Comparison of ENCODE assay signal across 8 cellular contexts in the genomic region with DNA sequence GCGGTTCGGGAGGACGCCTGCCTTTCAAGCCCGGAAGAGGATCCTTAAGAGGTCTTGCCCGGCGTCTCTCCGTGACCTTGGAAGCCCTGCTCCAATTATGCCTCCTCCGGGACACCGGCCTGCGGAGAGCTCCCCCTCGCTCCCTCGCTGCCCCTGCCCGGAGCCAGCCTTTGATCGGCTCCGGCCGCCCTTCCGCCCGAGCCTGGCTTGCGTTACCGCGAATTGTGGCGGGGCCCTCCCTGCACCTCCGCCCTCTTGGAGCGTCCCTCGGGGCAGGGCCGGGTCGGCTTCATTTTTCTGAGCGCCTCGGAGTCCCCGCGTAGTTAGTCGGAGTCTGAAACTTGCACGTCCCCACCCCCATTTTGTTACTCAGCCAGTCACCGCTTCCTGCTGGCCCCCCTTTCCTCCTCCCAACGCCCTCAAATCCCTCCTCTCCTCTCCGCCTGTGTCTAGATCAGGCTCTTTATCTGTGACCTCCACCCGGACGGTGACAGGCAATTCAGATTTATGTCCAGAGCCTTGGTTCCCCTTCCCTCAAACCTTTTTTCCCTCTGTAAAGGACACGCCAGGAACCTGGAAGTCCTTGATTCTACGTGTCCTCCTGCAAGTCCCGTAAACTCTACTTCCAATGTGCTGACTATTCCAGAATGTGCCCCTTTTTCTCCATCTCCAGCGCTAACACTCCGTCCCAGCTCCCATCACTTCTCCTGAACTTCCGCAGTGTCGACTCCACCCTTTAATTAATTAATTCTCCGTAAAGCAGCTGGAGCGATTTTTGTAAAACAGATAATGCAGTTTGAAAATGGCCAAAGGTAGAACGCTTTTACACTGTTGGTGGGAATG. TPM values are rescaled to one million over a fixed set of nuclear protein-coding genes. Genes with fewer than 3 reads are reported as not detected.
DNase-seq lines count a peak whose midpoint lies in the region; ATAC-seq and TF ChIP-seq lines count a peak whose summit lies in the region.

No MANE protein-coding gene starts in this region.

- ATAC-seq in GM19043 (IDR thresholded peaks at IDR 0.05; ENCODE audit: low read depth, unreplicated experiment) (peak; percentile 21), HG03439 (IDR thresholded peaks at IDR 0.05; ENCODE audit: unreplicated experiment) (peak; percentile 29)
- ATAC-seq in activated T-cell treated with anti-CD3 and anti-CD28 coated beads, Interleukin-2, amount 50 U/mL, for 72 hours (replicated peaks in 1 of 2) = peak; percentile 80 to 82
- ATAC-seq in stimulated activated naive CD8-positive, alpha-beta T cell treated with anti-CD3 and anti-CD28 coated beads, Interleukin-15, amount 100 ng/mL, for 72 hours = peak; percentile 88

- H3K9me2 ChIP-seq in OCI-LY7 (ENCODE audit: insufficient read depth, low read length) (no peaks in the 10 kb centered on the region), neural cell (ENCODE audit: insufficient read depth, low read length) (no peaks in the 10 kb centered on the region)

- DNase-seq in BJ (ENCODE audit: low read depth) (peak; percentile 31), OCI-LY7 (ENCODE audit: low spot score) (peak; percentile 86), fibroblast of lung (ENCODE audit: low read depth in 2 of 2) (peak; percentile 78 to 81)
- DNase-seq in activated T-cell treated with anti-CD3 and anti-CD28 coated beads, Interleukin-2, amount 50 U/mL, for 72 hours = peak; percentile 89 to 93
- peak; percentile 93 to 94 for DNase-seq in stimulated activated naive CD8-positive, alpha-beta T cell treated with anti-CD3 and anti-CD28 coated beads, Interleukin-15, amount 100 ng/mL, for 72 hours

- TF ChIP-seq RAD21 in neural cell (conservative IDR thresholded peaks at IDR 0.05) = no peak

- no peak for TF ChIP-seq EP300 in neural cell (conservative IDR thresholded peaks at IDR 0.05; ENCODE audit: poor library complexity, severe bottlenecking)

- H3K36me3 ChIP-seq in BJ (ENCODE audit: control insufficient read depth, insufficient read depth, low read length) (peaks cover 1% of the 10 kb centered on the region; the same call in 1 of the 2 replicates), OCI-LY7 (ENCODE audit: insufficient read depth, low read length) (peaks cover 27% of the 10 kb centered on the region), fibroblast of lung (ENCODE audit: control insufficient read depth, insufficient read depth, low read length) (peaks cover 3% of the 10 kb centered on the region), neural cell (ENCODE audit: insufficient read depth, low read length) (no peaks in the 10 kb centered on the region)

- peaks cover 29% of the 10 kb centered on the region; the same call in 1 of the 2 replicates for H3K79me2 ChIP-seq in OCI-LY7 (ENCODE audit: insufficient read depth, low read depth, low read length)
- H3K79me2 ChIP-seq in fibroblast of lung (ENCODE audit: control insufficient read depth, insufficient read depth, low read length) = no peaks in the 10 kb centered on the region
- no peaks in the 10 kb centered on the region for H3K79me2 ChIP-seq in neural cell (replicated peaks; ENCODE audit: insufficient read depth, low read length)

- BruUV-seq in OCI-LY7 (replicated peaks; lab: Mats Ljungman, UMichigan) = no TSS peak

- H3K36me3 Mint-ChIP-seq in activated T-cell treated with anti-CD3 and anti-CD28 coated beads, Interleukin-2, amount 50 U/mL, for 72 hours (ENCODE audit: insufficient read depth in 2 of 2) = peaks cover 0 to 7% of the 10 kb centered on the region in 2 donors

- intact Hi-C loops in OCI-LY7 (cut with micrococcal nuclease; ENCODE audit: unreplicated experiment) = loop anchor here (2.0 kb wide), 2 partner anchors 15 to 19 kb away; no protein-coding TSS in a partner anchor

- TF ChIP-seq CTCF in BJ (IDR thresholded peaks at IDR 0.05; ENCODE audit: insufficient read depth, low read depth, low read length) (no peak), OCI-LY7 (conservative IDR thresholded peaks at IDR 0.05; ENCODE audit: low read length) (no peak), fibroblast of lung (conservative IDR thresholded peaks at IDR 0.05 in 1 of 2, IDR thresholded peaks at IDR 0.05 in 1 of 2; ENCODE audit: low read depth in 1 of 2, low read length in 2 of 2) (no peak), neural cell (IDR thresholded peaks at IDR 0.05; ENCODE audit: poor library complexity, severe bottlenecking) (no peak)

- peaks cover 24% of the 10 kb centered on the region for H3K4me1 Mint-ChIP-seq in activated T-cell treated with anti-CD3 and anti-CD28 coated beads, Interleukin-2, amount 50 U/mL, for 72 hours (ENCODE audit: low read depth)
- peaks cover 25% of the 10 kb centered on the region for H3K4me1 Mint-ChIP-seq in stimulated activated naive CD8-positive, alpha-beta T cell treated with anti-CD3 and anti-CD28 coated beads, Interleukin-15, amount 100 ng/mL, for 72 hours

- H3K9me3 ChIP-seq in OCI-LY7 (ENCODE audit: low read length) (peaks cover 6% of the 10 kb centered on the region; the same call in 1 of the 2 replicates), fibroblast of lung (ENCODE audit: control insufficient read depth, insufficient read depth, low read depth, low read length) (no peaks in the 10 kb centered on the region), neural cell (ENCODE audit: low read length) (no peaks in the 10 kb centered on the region)

- H3K27me3 ChIP-seq in BJ (ENCODE audit: control insufficient read depth, insufficient read depth, low read length) = no peaks in the 10 kb centered on the region
- no peaks in the 10 kb centered on the region for H3K27me3 ChIP-seq in fibroblast of lung (ENCODE audit: control insufficient read depth, insufficient read depth, low read length)
- H3K27me3 ChIP-seq in neural cell (ENCODE audit: insufficient read depth, low read depth, low read length) = no peaks in the 10 kb centered on the region

- H3K27me3 Mint-ChIP-seq in activated T-cell treated with anti-CD3 and anti-CD28 coated beads, Interleukin-2, amount 50 U/mL, for 72 hours (ENCODE audit: low read depth) = no peaks in the 10 kb centered on the region
- H3K27me3 Mint-ChIP-seq in stimulated activated naive CD8-positive, alpha-beta T cell treated with anti-CD3 and anti-CD28 coated beads, Interleukin-15, amount 100 ng/mL, for 72 hours = no peaks in the 10 kb centered on the region

- no peaks in the 10 kb centered on the region for H3F3A ChIP-seq in neural cell (ENCODE audit: insufficient read depth, low read length, poor library complexity, severe bottlenecking)

- POLR2A ChIA-PET in BJ (lab: Charles Lee) = no interaction called here
- POLR2A ChIA-PET in OCI-LY7 (lab: Charles Lee) = interaction anchor here (0.7 to 1.1 kb wide), 2 partner anchors 25 to 98 kb away, joined by 3 to 6 read pairs; a partner anchor contains a TSS

- peak overlapping the region; percentile 100 for H3K27ac ChIP-seq in OCI-LY7 (ENCODE audit: low read depth, low read length, poor library complexity, severe bottlenecking)
- peak overlapping the region; percentile 88 for H3K27ac ChIP-seq in fibroblast of lung (ENCODE audit: insufficient read depth, low read length)
- peak overlapping the region; percentile 74 for H3K27ac ChIP-seq in neural cell (ENCODE audit: low read length)

- H3K4me3 ChIP-seq in BJ (ENCODE audit: low read depth, low read length) = peak overlapping the region; percentile 92
- H3K4me3 ChIP-seq in OCI-LY7 (ENCODE audit: low read depth, low read length, poor library complexity, severe bottlenecking) = peak overlapping the region; percentile 77
- H3K4me3 ChIP-seq in fibroblast of lung (replicated peaks in 1 of 4; ENCODE audit: control extremely low read depth in 1 of 4, insufficient read depth in 1 of 4, low read depth in 3 of 4, low read length in 4 of 4) = peak overlapping the region; percentile 69 to 90 (median 78)
- peak overlapping the region; percentile 94 for H3K4me3 ChIP-seq in neural cell (ENCODE audit: low read length)

- H3K4me2 ChIP-seq in OCI-LY7 (ENCODE audit: low read length) (peak overlapping the region; percentile 100), fibroblast of lung (ENCODE audit: extremely low read depth, insufficient read depth, low read length) (peak overlapping the region; percentile 87), neural cell (ENCODE audit: low read length) (peak overlapping the region; percentile 41)

- H3K9me3 Mint-ChIP-seq in activated T-cell treated with anti-CD3 and anti-CD28 coated beads, Interleukin-2, amount 50 U/mL, for 72 hours = no peaks in the 10 kb centered on the region
- no peaks in the 10 kb centered on the region for H3K9me3 Mint-ChIP-seq in stimulated activated naive CD8-positive, alpha-beta T cell treated with anti-CD3 and anti-CD28 coated beads, Interleukin-15, amount 100 ng/mL, for 72 hours

- H3K4me1 ChIP-seq in OCI-LY7 (ENCODE audit: insufficient read depth, low read length, poor library complexity, severe bottlenecking) (peaks cover 77% of the 10 kb centered on the region), fibroblast of lung (ENCODE audit: control insufficient read depth, extremely low read depth, insufficient read depth, low read length) (no peaks in the 10 kb centered on the region)

- peak overlapping the region; percentile 92 for H3K9ac ChIP-seq in fibroblast of lung (ENCODE audit: insufficient read depth, low read length)
- peak overlapping the region; percentile 87 for H3K9ac ChIP-seq in neural cell (ENCODE audit: low read length)

- peak overlapping the region; percentile 99 for H3K27ac Mint-ChIP-seq in activated T-cell treated with anti-CD3 and anti-CD28 coated beads, Interleukin-2, amount 50 U/mL, for 72 hours
- H3K27ac Mint-ChIP-seq in stimulated activated naive CD8-positive, alpha-beta T cell treated with anti-CD3 and anti-CD28 coated beads, Interleukin-15, amount 100 ng/mL, for 72 hours = peak overlapping the region; percentile 95 to 98

- H2AFZ ChIP-seq in OCI-LY7 (ENCODE audit: low read length) (peak overlapping the region; percentile 14; the same call in 1 of the 2 replicates), fibroblast of lung (ENCODE audit: low read length) (peak overlapping the region; percentile 76), neural cell (ENCODE audit: low read depth, low read length) (peak overlapping the region; percentile 89)

- H3K4me3 Mint-ChIP-seq in activated T-cell treated with anti-CD3 and anti-CD28 coated beads, Interleukin-2, amount 50 U/mL, for 72 hours = peak overlapping the region; percentile 94 to 98
- H3K4me3 Mint-ChIP-seq in stimulated activated naive CD8-positive, alpha-beta T cell treated with anti-CD3 and anti-CD28 coated beads, Interleukin-15, amount 100 ng/mL, for 72 hours = peak overlapping the region; percentile 88 to 95

- H4K20me1 ChIP-seq in OCI-LY7 (ENCODE audit: insufficient read depth, low read length) = no peaks in the 10 kb centered on the region
- no peaks in the 10 kb centered on the region for H4K20me1 ChIP-seq in fibroblast of lung (ENCODE audit: control insufficient read depth, extremely low read depth, insufficient read depth, low read length)
- no peaks in the 10 kb centered on the region for H4K20me1 ChIP-seq in neural cell (ENCODE audit: insufficient read depth)

- CTCF ChIA-PET in BJ (lab: Yijun Ruan, JAX) (interaction anchor here (2.9 kb wide), 1 partner anchor 19 kb away, joined by 17 read pairs; no protein-coding TSS in a partner anchor), OCI-LY7 (lab: Charles Lee; ENCODE audit: unreplicated experiment) (interaction anchor here (1.2 kb wide), 1 partner anchor 11 kb away, joined by 3 read pairs; no protein-coding TSS in a partner anchor)

RNA-seq across cellular contexts. Expression of a gene that starts 0.6 kb away (rescaled TPM):
- polyA plus RNA-seq in BJ (2011; rRNA removed) (14.5 and 20.4 TPM in 2 replicates), fibroblast of lung (5.9 and 9.0 TPM in 2 replicates), neural cell (27.5 and 28.7 TPM in 2 replicates)
- 4.7 and 5.6 TPM in 2 replicates for polyA minus RNA-seq in BJ (2011; rRNA and poly(A)+ RNA removed)
- 84.8 and 118 TPM in 2 replicates for total RNA-seq in OCI-LY7 (2014; rRNA removed; shearing (Covaris generic))
- total RNA-seq in OCI-LY7 (2022) (84.2 and 87.2 TPM in 2 replicates), fibroblast of lung (17.2 and 22.6 TPM in 2 replicates)
- 10 to 100 TPM; 10.8 to 14.1 TPM for total RNA-seq in activated T-cell treated with anti-CD3 and anti-CD28 coated beads, Interleukin-2, amount 50 U/mL, for 72 hours
- 11.7 and 17.3 TPM in 2 replicates for polyA plus RNA-seq in fibroblast of lung (2012)
- polyA minus RNA-seq in fibroblast of lung (ENCODE audit: low replicate concordance) (3.3 and 5.2 TPM in 2 replicates), neural cell (13.4 and 17.0 TPM in 2 replicates)

RNA-seq across cellular contexts. Expression of a gene that starts 6.2 kb away (rescaled TPM):
- not detected in 2 replicates for polyA plus RNA-seq in BJ (2011; rRNA removed)
- polyA minus RNA-seq in BJ (2011; rRNA and poly(A)+ RNA removed) = not detected in 2 replicates
- total RNA-seq in OCI-LY7 (2014; rRNA removed; shearing (Covaris generic)) = 139 and 141 TPM in 2 replicates
- total RNA-seq in OCI-LY7 (2022) = 131 and 134 TPM in 2 replicates
- 1 to 10 TPM; 1.3 to 1.4 TPM for total RNA-seq in activated T-cell treated with anti-CD3 and anti-CD28 coated beads, Interleukin-2, amount 50 U/mL, for 72 hours
- total RNA-seq in fibroblast of lung = under 0.01 and 0.26 TPM in 2 replicates
- polyA plus RNA-seq in fibroblast of lung = 0.05 TPM in 1 of 2 replicates, not detected in the other
- polyA plus RNA-seq in fibroblast of lung (2012) = 0.08 TPM in 1 of 2 replicates, not detected in the other
- 0.98 TPM in 1 of 2 replicates, not detected in the other for polyA minus RNA-seq in fibroblast of lung (ENCODE audit: low replicate concordance)
- not detected in 2 replicates for polyA plus RNA-seq in neural cell
- polyA minus RNA-seq in neural cell = not detected in 2 replicates

RNA-seq across cellular contexts. Expression of a gene that starts 25.1 kb away (rescaled TPM):
- 23.6 and 30.7 TPM in 2 replicates for polyA plus RNA-seq in BJ (2011; rRNA removed)
- 12.7 and 12.8 TPM in 2 replicates for polyA minus RNA-seq in BJ (2011; rRNA and poly(A)+ RNA removed)
- total RNA-seq in OCI-LY7 (2014; rRNA removed; shearing (Covaris generic)) = 68.8 and 73.0 TPM in 2 replicates
- 104 and 114 TPM in 2 replicates for total RNA-seq in OCI-LY7 (2022)
- total RNA-seq in activated T-cell treated with anti-CD3 and anti-CD28 coated beads, Interleukin-2, amount 50 U/mL, for 72 hours = 10 to 100 TPM; 81.1 to 97.6 TPM
- 15.4 and 16.0 TPM in 2 replicates for total RNA-seq in fibroblast of lung
- polyA plus RNA-seq in fibroblast of lung = 25.6 and 34.2 TPM in 2 replicates
- 13.0 and 18.5 TPM in 2 replicates for polyA plus RNA-seq in fibroblast of lung (2012)
- polyA minus RNA-seq in fibroblast of lung (ENCODE audit: low replicate concordance) = 13.7 and 20.8 TPM in 2 replicates
- polyA plus RNA-seq in neural cell = 39.1 and 42.6 TPM in 2 replicates
- 22.0 and 28.2 TPM in 2 replicates for polyA minus RNA-seq in neural cell

RNA-seq across cellular contexts. Expression of a gene that starts 47.3 kb away (rescaled TPM):
- polyA plus RNA-seq in BJ (2011; rRNA removed) = 0.38 and 0.44 TPM in 2 replicates
- polyA minus RNA-seq in BJ (2011; rRNA and poly(A)+ RNA removed) = 0.10 and 0.62 TPM in 2 replicates
- total RNA-seq in OCI-LY7 (2014; rRNA removed; shearing (Covaris generic)) = 1.0 and 5.0 TPM in 2 replicates
- 4.4 and 5.0 TPM in 2 replicates for total RNA-seq in OCI-LY7 (2022)
- total RNA-seq in activated T-cell treated with anti-CD3 and anti-CD28 coated beads, Interleukin-2, amount 50 U/mL, for 72 hours = 1 to 10 TPM; 6.1 to 8.4 TPM
- total RNA-seq in fibroblast of lung = 0.26 and 0.33 TPM in 2 replicates
- polyA plus RNA-seq in fibroblast of lung = 0.15 and 0.22 TPM in 2 replicates
- 0.31 and 0.46 TPM in 2 replicates for polyA plus RNA-seq in fibroblast of lung (2012)
- 0.15 TPM in 1 of 2 replicates, not detected in the other for polyA minus RNA-seq in fibroblast of lung (ENCODE audit: low replicate concordance)
- polyA plus RNA-seq in neural cell = 0.06 and 0.54 TPM in 2 replicates
- 0.23 and 1.2 TPM in 2 replicates for polyA minus RNA-seq in neural cell

RNA-seq across cellular contexts. Expression of a gene that starts 49.0 kb away (rescaled TPM):
- polyA plus RNA-seq in BJ (2011; rRNA removed) = 20.4 and 52.7 TPM in 2 replicates
- polyA minus RNA-seq in BJ (2011; rRNA and poly(A)+ RNA removed) = 16.2 and 20.5 TPM in 2 replicates
- total RNA-seq in OCI-LY7 (2014; rRNA removed; shearing (Covaris generic)) = 12.4 and 20.1 TPM in 2 replicates
- 20.4 and 21.5 TPM in 2 replicates for total RNA-seq in OCI-LY7 (2022)
- 10 to 100 TPM; 21.1 to 23.6 TPM for total RNA-seq in activated T-cell treated with anti-CD3 and anti-CD28 coated beads, Interleukin-2, amount 50 U/mL, for 72 hours
- 19.5 and 27.2 TPM in 2 replicates for total RNA-seq in fibroblast of lung
- polyA plus RNA-seq in fibroblast of lung = 24.4 and 27.1 TPM in 2 replicates
- 28.7 and 36.7 TPM in 2 replicates for polyA plus RNA-seq in fibroblast of lung (2012)
- polyA minus RNA-seq in fibroblast of lung (ENCODE audit: low replicate concordance) = 51.8 and 76.1 TPM in 2 replicates
- polyA plus RNA-seq in neural cell = 41.6 and 47.3 TPM in 2 replicates
- 34.8 and 45.0 TPM in 2 replicates for polyA minus RNA-seq in neural cell

Comparison
In these comparisons a context has a peak if more than half of its experiments do, and no peak if none do; other contexts are left out.
1. Peak in every context shown above with its lines: DNase-seq, ATAC-seq, H3K4me3 ChIP-seq and H3K27ac ChIP-seq.
2. DNase-seq: peak in every context shown above with its lines; median percentile 94 in stimulated activated naive CD8-positive, alpha-beta T cell treated with anti-CD3 and anti-CD28 coated beads, Interleukin-15, amount 100 ng/mL, for 72 hours; 91 in activated T-cell treated with anti-CD3 and anti-CD28 coated beads, Interleukin-2, amount 50 U/mL, for 72 hours; 86 in OCI-LY7; 80 in fibroblast of lung; 31 in BJ.
3. ATAC-seq: peak in every context shown above with its lines; median percentile 88 in stimulated activated naive CD8-positive, alpha-beta T cell treated with anti-CD3 and anti-CD28 coated beads, Interleukin-15, amount 100 ng/mL, for 72 hours; 81 in activated T-cell treated with anti-CD3 and anti-CD28 coated beads, Interleukin-2, amount 50 U/mL, for 72 hours; 29 in HG03439; 21 in GM19043.
4. H2AFZ ChIP-seq: peak in every context shown above with its lines; median percentile 89 in neural cell; 76 in fibroblast of lung; 14 in OCI-LY7.
5. H3K4me2 ChIP-seq: peak in every context shown above with its lines; median percentile 100 in OCI-LY7; 87 in fibroblast of lung; 41 in neural cell.
6. RNA of a gene that starts 6.2 kb away (total RNA-seq): 131 to 141 TPM in OCI-LY7; 1.3 to 1.4 TPM in activated T-cell treated with anti-CD3 and anti-CD28 coated beads, Interleukin-2, amount 50 U/mL, for 72 hours and under 0.01 to 0.26 TPM in fibroblast of lung; every median in the first group is over 10 times any median in the second.